Comparison of ENCODE assay signal across 26 cellular contexts in genomic region chr9:36590246-36590645, GRCh38.
"Had no signal": no experiment of that assay in that cellular context is flagged by ENCODE, and none has a peak within 500 bp of the region (broad histone marks: within the 10 kb centered on the region; RNA-seq: fewer than 3 reads in every experiment).

No MANE protein-coding gene starts in this region.

- FAIRE-seq: astrocyte, colon, RCC 7860 had no signal

- H3K27ac ChIP-seq: brain microvascular endothelial cell, cardiac muscle cell had no signal

- DNase-seq: activated CD4-positive, alpha-beta T cell treated with anti-CD3 and anti-CD28 coated beads for 48 hours; activated CD4-positive, alpha-beta T cell treated with anti-CD3 and anti-CD28 coated beads, Interleukin-2, amount 50 U/mL, for 4 hours; activated CD4-positive, CD25-positive, alpha-beta regulatory T cell treated with anti-CD3 and anti-CD28 coated beads, Interleukin-2, amount 50 U/mL, for 72 hours; activated CD8-positive, alpha-beta memory T cell treated with anti-CD3 and anti-CD28 coated beads for 24 hours; activated effector memory CD4-positive, alpha-beta T cell treated with anti-CD3 and anti-CD28 coated beads, Interleukin-2, amount 50 U/mL, for 16 hours; activated naive CD4-positive, alpha-beta T cell treated with Interleukin-2 at 50 U/mL for 16 hours; activated naive CD8-positive, alpha-beta T cell treated with anti-CD3 and anti-CD28 coated beads, Interleukin-2, amount 50 U/mL, for 24 hours; activated T-cell treated with anti-CD3 and anti-CD28 coated beads, Interleukin-2, amount 50 U/mL, for 4 hours; amniotic stem cell; brain microvascular endothelial cell; cerebellar nuclear complex; Kasumi-1; NCI-H1048; NCI-H1694 treated with DMSO at 0.1 percent for 48 hours; NCI-H2029 treated with DMSO at 0.1 percent for 48 hours; NCI-H345; NCI-H510A treated with DMSO at 0.1 percent for 48 hours; NCI-H69; NK-92 treated with Interleukin-12 subunit alpha and Interleukin-12 subunit beta, amount 100 ng/mL, for 24 hours; SHP77 had no signal

- H3K4me3 Mint-ChIP-seq: activated naive CD8-positive, alpha-beta T cell treated with anti-CD3 and anti-CD28 coated beads, Interleukin-2, amount 50 U/mL, for 24 hours; activated T-cell treated with anti-CD3 and anti-CD28 coated beads, Interleukin-2, amount 50 U/mL, for 4 hours; T-helper 1 cell treated with Interleukin-12 subunit alpha and Interleukin-12 subunit beta and Interleukin-4 antibody, amounts not matched to agents 30 μg/mL and 1 μg/mL, for 36 hours had no signal

- H3K4me1 Mint-ChIP-seq: activated naive CD8-positive, alpha-beta T cell treated with anti-CD3 and anti-CD28 coated beads, Interleukin-2, amount 50 U/mL, for 24 hours had no signal

- H3K9me3 Mint-ChIP-seq: activated naive CD4-positive, alpha-beta T cell treated with anti-CD3 and anti-CD28 coated beads, Interleukin-2, amount 50 U/mL, for 72 hours; activated naive CD8-positive, alpha-beta T cell treated with anti-CD3 and anti-CD28 coated beads, Interleukin-2, amount 50 U/mL, for 24 hours; activated T-cell treated with anti-CD3 and anti-CD28 coated beads, Interleukin-2, amount 50 U/mL, for 4 hours; T-helper 1 cell treated with Interleukin-12 subunit alpha and Interleukin-12 subunit beta and Interleukin-4 antibody, amounts not matched to agents 30 μg/mL and 1 μg/mL, for 36 hours had no signal

- H3K4me3 ChIP-seq: cardiac muscle cell had no signal

- H3K27me3 ChIP-seq: brain microvascular endothelial cell, cardiac muscle cell had no signal

- H3K27ac Mint-ChIP-seq: activated naive CD8-positive, alpha-beta T cell treated with anti-CD3 and anti-CD28 coated beads, Interleukin-2, amount 50 U/mL, for 24 hours; T-helper 1 cell treated with Interleukin-12 subunit alpha and Interleukin-12 subunit beta and Interleukin-4 antibody, amounts not matched to agents 30 μg/mL and 1 μg/mL, for 36 hours had no signal

- H3K36me3 ChIP-seq: brain microvascular endothelial cell, cardiac muscle cell had no signal

- ATAC-seq: activated naive CD4-positive, alpha-beta T cell treated with anti-CD3 and anti-CD28 coated beads, Interleukin-2, amount 50 U/mL, for 72 hours; activated naive CD8-positive, alpha-beta T cell treated with anti-CD3 and anti-CD28 coated beads, Interleukin-2, amount 50 U/mL, for 24 hours; activated T-cell treated with anti-CD3 and anti-CD28 coated beads, Interleukin-2, amount 50 U/mL, for 4 hours had no signal

- H3K27me3 Mint-ChIP-seq: activated naive CD8-positive, alpha-beta T cell treated with anti-CD3 and anti-CD28 coated beads, Interleukin-2, amount 50 U/mL, for 24 hours had no signal
